Comparison of ENCODE assay signal across 24 cellular contexts in genomic region chr13:81713201-81713600, GRCh38.
"Had no signal": no experiment of that assay in that cellular context is flagged by ENCODE, and none has a peak within 500 bp of the region (broad histone marks: within the 10 kb centered on the region; RNA-seq: fewer than 3 reads in every experiment).

No MANE protein-coding gene starts in this region.

- H3K4me3 ChIP-seq: colonic mucosa, coronary artery, dorsolateral prefrontal cortex, esophagus muscularis mucosa, esophagus squamous epithelium, gastrocnemius medialis, gastroesophageal sphincter, heart left ventricle, heart right ventricle had no signal

- H3K36me3 ChIP-seq: colonic mucosa, esophagus muscularis mucosa, esophagus squamous epithelium, gastrocnemius medialis, gastroesophageal sphincter, heart left ventricle, heart right ventricle had no signal

- DNase-seq: colonic mucosa; cortex of kidney; dermis blood vessel endothelial cell; dorsolateral prefrontal cortex; effector CD4-positive, alpha-beta T cell; effector CD8-positive, alpha-beta T cell; effector memory CD4-positive, alpha-beta T cell; effector memory CD8-positive, alpha-beta T cell; endodermal cell; erythroblast; esophagus squamous epithelium; foreskin fibroblast; foreskin keratinocyte; foreskin melanocyte; gastrocnemius medialis; glutamatergic neuron; head of caudate nucleus; heart left ventricle; heart right ventricle had no signal

- H3K4me1 ChIP-seq: colonic mucosa, esophagus muscularis mucosa, esophagus squamous epithelium, foreskin keratinocyte, gastrocnemius medialis, gastroesophageal sphincter, heart left ventricle, heart right ventricle had no signal

- ATAC-seq: effector memory CD8-positive, alpha-beta T cell; esophagus mucosa; foreskin keratinocyte; gastrocnemius medialis; gastroesophageal sphincter; heart left ventricle; heart right ventricle had no signal

- H3K27ac ChIP-seq: colonic mucosa, coronary artery, dorsolateral prefrontal cortex, epithelial cell of prostate, esophagus muscularis mucosa, esophagus squamous epithelium, foreskin keratinocyte, gastrocnemius medialis, gastroesophageal sphincter, heart left ventricle, heart right ventricle had no signal

- H3K9me3 ChIP-seq: colonic mucosa, esophagus muscularis mucosa, esophagus squamous epithelium, gastrocnemius medialis, gastroesophageal sphincter had no signal

- H3K27me3 ChIP-seq: colonic mucosa, esophagus squamous epithelium, foreskin keratinocyte, gastrocnemius medialis, heart left ventricle, heart right ventricle had no signal
